ENCODE assay signal across 9 cellular contexts in the genomic region with DNA sequence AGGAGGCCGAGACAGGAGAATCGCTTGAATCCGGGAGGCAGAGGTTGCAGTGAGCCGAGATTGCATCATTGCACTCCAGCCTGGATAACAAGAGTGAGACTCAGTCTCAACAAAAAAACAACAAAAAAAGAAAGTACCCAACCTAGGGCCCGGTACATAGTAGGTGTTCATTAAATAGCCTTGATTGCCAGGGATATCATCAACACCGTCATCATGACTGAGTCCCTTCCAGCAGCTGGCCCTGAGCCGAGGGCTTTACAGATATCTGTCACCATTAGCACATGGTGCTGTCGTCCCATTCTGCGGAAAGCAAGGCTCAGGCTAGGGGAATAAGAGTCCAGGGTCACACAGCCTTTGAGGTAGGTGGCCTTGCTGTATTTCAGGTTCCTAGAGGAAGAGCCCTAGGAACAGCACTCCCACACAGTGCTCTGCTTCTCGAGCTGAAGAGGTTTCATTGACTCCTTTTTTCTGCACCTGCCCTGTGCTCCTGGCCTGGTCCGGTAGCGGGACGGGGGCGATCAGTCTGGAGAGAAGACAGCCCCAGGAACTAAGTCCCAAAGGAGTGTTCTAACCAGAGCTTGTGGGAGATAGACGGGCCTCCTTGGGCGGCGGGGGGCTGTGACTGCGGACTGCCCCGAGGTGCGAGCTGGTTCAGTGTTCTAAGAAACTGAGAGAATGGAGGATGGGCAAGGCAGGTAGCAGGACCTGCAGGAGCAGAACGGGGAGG. TPM values are rescaled to one million over a fixed set of nuclear protein-coding genes. Genes with fewer than 3 reads are reported as not detected.
DNase-seq lines count a peak whose midpoint lies in the region; ATAC-seq and TF ChIP-seq lines count a peak whose summit lies in the region.
"Had no signal": no experiment of that assay in that cellular context is flagged by ENCODE, and none has a peak within 500 bp of the region (broad histone marks: within the 10 kb centered on the region; RNA-seq: fewer than 3 reads in every experiment).

No MANE protein-coding gene starts in this region.

- H3K36me3 ChIP-seq in gastroesophageal sphincter (no peaks in the 10 kb centered on the region), gastrocnemius medialis (no peaks in the 10 kb centered on the region)

- in situ Hi-C loops in gastrocnemius medialis (cut with MboI; ENCODE audit: low sequenced_read_pairs in 4 of 4), result loop anchor here in 2 of 4 donors (10.0 kb wide), 2 partner anchors 62 to 68 kb away; no protein-coding TSS in a partner anchor

- H3K36me3 Mint-ChIP-seq in T-cell, result no peaks in the 10 kb centered on the region

- intact Hi-C loops in gastrocnemius medialis (cut with DNase I; ENCODE audit: low total_unique reads), result loop anchor here (5.0 kb wide), 1 partner anchor 51 kb away; no protein-coding TSS in a partner anchor

- peaks cover 4 to 26% of the 10 kb centered on the region in 2 donors for H3K27me3 Mint-ChIP-seq in T-cell

- CTCF ChIA-PET in T-cell (lab: Charles Lee), result no interaction called here

- WGBS in gastroesophageal sphincter (ENCODE audit: low coverage in 1 of 2), 2 donors, result 51 to 73% methylated on average over 10 to 18 of the region's 21 CpGs

- TF ChIP-seq EP300 in gastroesophageal sphincter (IDR thresholded peaks at IDR 0.05), result no peak

- H3K4me3 ChIP-seq in gastroesophageal sphincter (peak overlapping the region in 1 of 2 donors; percentile 58), gastrocnemius medialis (peak overlapping the region; percentile 49 to 68 (median 60))

- no peak for TF ChIP-seq CTCF in gastroesophageal sphincter (IDR thresholded peaks at IDR 0.05)
- no peak for TF ChIP-seq CTCF in gastrocnemius medialis (IDR thresholded peaks at IDR 0.05 in 4 of 5, conservative IDR thresholded peaks at IDR 0.05 in 1 of 5)

- H3K4me1 ChIP-seq in gastroesophageal sphincter, result peaks cover 0 to 48% (median 31%) of the 10 kb centered on the region in 3 donors
- H3K4me1 ChIP-seq in gastrocnemius medialis, result peaks cover 34 to 43% of the 10 kb centered on the region in 2 donors

- ATAC-seq in T-cell (replicated peaks in 1 of 4) (no peak), gastroesophageal sphincter (no peak), gastrocnemius medialis (peak in 1 of 2 donors; percentile 5), GM18909 (IDR thresholded peaks at IDR 0.05; ENCODE audit: poor library complexity, unreplicated experiment) (no peak)

- H3K27ac Mint-ChIP-seq in T-cell, result no peak overlapping the region

- H3K9me3 ChIP-seq in gastroesophageal sphincter, result no peaks in the 10 kb centered on the region
- no peaks in the 10 kb centered on the region for H3K9me3 ChIP-seq in gastrocnemius medialis

- H3K9me3 Mint-ChIP-seq in T-cell, result no peaks in the 10 kb centered on the region

- H3K4me3 Mint-ChIP-seq in T-cell, result peak overlapping the region; percentile 52 to 83 (median 58)

- peak; percentile 32 for DNase-seq in DMS79 (lab: John Stamatoyannopoulos, UW)
- DNase-seq in T-cell, result no peak
- no peak for DNase-seq in gastrocnemius medialis
- DNase-seq in ecto neural progenitor cell (ENCODE audit: low spot score), result no peak
- no peak for DNase-seq in kidney tubule cell (ENCODE audit: low spot score)
- no peak for DNase-seq in NCI-H2081 (lab: John Stamatoyannopoulos, UW)

- no peaks in the 10 kb centered on the region for H3K27me3 ChIP-seq in gastroesophageal sphincter
- H3K27me3 ChIP-seq in gastrocnemius medialis, result no peaks in the 10 kb centered on the region

- POLR2A ChIA-PET in T-cell (lab: Charles Lee), result interaction anchor here in 1 of 2 donors (0.5 kb wide), 1 partner anchor 1359 kb away, joined by 4 read pairs; no protein-coding TSS in a partner anchor

- peaks cover 17 to 36% (median 25%) of the 10 kb centered on the region in 3 donors for H3K4me1 Mint-ChIP-seq in T-cell

- peak overlapping the region in 3 of 4 donors; percentile 86 to 93 (median 91) for H3K27ac ChIP-seq in gastroesophageal sphincter
- peak overlapping the region; percentile 56 to 80 (median 78) for H3K27ac ChIP-seq in gastrocnemius medialis
- H3K27ac ChIP-seq: HL-60 had no signal

- TF ChIP-seq POLR2A in gastroesophageal sphincter (IDR thresholded peaks at IDR 0.05), result no peak
- TF ChIP-seq POLR2A in gastrocnemius medialis (IDR thresholded peaks at IDR 0.05), result no peak

RNA-seq across cellular contexts. Expression of gene CXXC5, which starts 48.2 kb away (rescaled TPM):
- 1 to 10 TPM; 5.1 to 7.6 (median 6.2) TPM for total RNA-seq in T-cell
- total RNA-seq in gastroesophageal sphincter, result 10 to 100 TPM; 30.0 to 50.7 (median 35.1) TPM
- total RNA-seq in gastrocnemius medialis, result 10 to 100 TPM; 38.5 to 83.8 (median 60.9) TPM
